8 cellular contexts compared by ENCODE assay signal in genomic region chr5:150758534-150759333, GRCh38. TPM values are rescaled to one million over a fixed set of nuclear protein-coding genes. Genes with fewer than 3 reads are reported as not detected.
DNase-seq lines count a peak whose midpoint lies in the region; ATAC-seq and TF ChIP-seq lines count a peak whose summit lies in the region.

DCTN4 (minus strand) TSS chr5:150759017; CDS start chr5:150758993, 24 bp downstream.

- 1% methylated on average over 50 to 51 of the region's 51 CpGs for WGBS in esophagus, 2 donors

- H3K36me3 Mint-ChIP-seq in activated T-cell treated with anti-CD3 and anti-CD28 coated beads, Interleukin-2, amount 50 U/mL, for 24 hours (ENCODE audit: low read depth): peaks cover 34% of the 10 kb centered on the region

- no peak within 1 kb of the TSS for H3K27ac Mint-ChIP-seq in activated T-cell treated with anti-CD3 and anti-CD28 coated beads, Interleukin-2, amount 50 U/mL, for 24 hours

- ATAC-seq in GM21737 (IDR thresholded peaks at IDR 0.05; ENCODE audit: unreplicated experiment): peak; percentile 94

- no peaks in the 10 kb centered on the region for H3K9me3 Mint-ChIP-seq in activated T-cell treated with anti-CD3 and anti-CD28 coated beads, Interleukin-2, amount 50 U/mL, for 24 hours

- H3K4me1 ChIP-seq in esophagus (ENCODE audit: control insufficient read depth in 2 of 2, insufficient read depth in 2 of 2, low read length in 1 of 2): no peaks in the 10 kb centered on the region
- peaks cover 5 to 12% of the 10 kb centered on the region in 2 donors for H3K4me1 ChIP-seq in mucosa of rectum (ENCODE audit: control insufficient read depth in 2 of 2, insufficient read depth in 2 of 2, low read length in 2 of 2)

- H3K36me3 ChIP-seq in esophagus (ENCODE audit: control insufficient read depth in 2 of 2, insufficient read depth in 2 of 2, low read length in 1 of 2) (peaks cover 0 to 3% of the 10 kb centered on the region in 2 donors), mucosa of rectum (ENCODE audit: control insufficient read depth in 2 of 2, insufficient read depth in 2 of 2, low read length in 2 of 2) (peaks cover 10 to 13% of the 10 kb centered on the region in 2 donors)

- peak within 1 kb of the TSS; percentile 90 to 100 for H3K27ac ChIP-seq in esophagus (ENCODE audit: low read depth in 2 of 2, low read length in 1 of 2)
- peak within 1 kb of the TSS; percentile 98 to 99 for H3K27ac ChIP-seq in mucosa of rectum (ENCODE audit: low read depth in 2 of 2, low read length in 2 of 2)

- H3K4me3 Mint-ChIP-seq in activated T-cell treated with anti-CD3 and anti-CD28 coated beads, Interleukin-2, amount 50 U/mL, for 24 hours: no peak within 1 kb of the TSS

- H3K9me3 ChIP-seq in esophagus (ENCODE audit: control insufficient read depth in 2 of 2, insufficient read depth in 1 of 2, low read depth in 1 of 2, low read length in 1 of 2) (no peaks in the 10 kb centered on the region), mucosa of rectum (ENCODE audit: control insufficient read depth in 2 of 2, low read length in 2 of 2) (no peaks in the 10 kb centered on the region)

- H3K9ac ChIP-seq in mucosa of rectum (ENCODE audit: low read depth in 1 of 2, low read length in 2 of 2): peak within 1 kb of the TSS; percentile 88 to 93

- no peaks in the 10 kb centered on the region for H3K27me3 ChIP-seq in esophagus (ENCODE audit: control insufficient read depth in 1 of 2, insufficient read depth in 2 of 2, low read length in 2 of 2)
- H3K27me3 ChIP-seq in mucosa of rectum (ENCODE audit: control insufficient read depth in 2 of 2, insufficient read depth in 2 of 2, low read length in 2 of 2): no peaks in the 10 kb centered on the region

- DNase-seq in DMS79 (lab: John Stamatoyannopoulos, UW) (peak; percentile 88), KG1 (lab: John Stamatoyannopoulos, UW) (peak; percentile 82)
- DNase-seq in activated T-cell treated with anti-CD3 and anti-CD28 coated beads, Interleukin-2, amount 50 U/mL, for 24 hours: peak; percentile 95
- peak; percentile 95 for DNase-seq in stimulated activated CD8-positive, alpha-beta memory T cell treated with anti-CD3 and anti-CD28 coated beads, Interleukin-4, amount 100 ng/mL, for 48 hours

- H3K27me3 Mint-ChIP-seq in activated T-cell treated with anti-CD3 and anti-CD28 coated beads, Interleukin-2, amount 50 U/mL, for 24 hours: no peaks in the 10 kb centered on the region

- H3K4me1 Mint-ChIP-seq in activated T-cell treated with anti-CD3 and anti-CD28 coated beads, Interleukin-2, amount 50 U/mL, for 24 hours (ENCODE audit: low read depth): peaks cover 38% of the 10 kb centered on the region

- H3K4me3 ChIP-seq in esophagus (ENCODE audit: low read depth in 1 of 2, low read length in 2 of 2) (peak within 1 kb of the TSS; percentile 62 to 88), mucosa of rectum (ENCODE audit: low read length in 2 of 2) (peak within 1 kb of the TSS; percentile 86 to 91)

TF ChIP-seq in PFSK-1, 5 proteins besides CTCF, POLR2A, EP300 and RAD21:
- peak; percentile 85 for TF ChIP-seq POLR2AphosphoS5 (IDR thresholded peaks at IDR 0.05; ENCODE audit: low read depth, low read length)
- no peak for TF ChIP-seq SIN3A (IDR thresholded peaks at IDR 0.05; ENCODE audit: borderline replicate concordance, insufficient read depth, low read length)
- no peak for TF ChIP-seq REST (IDR thresholded peaks at IDR 0.05; ENCODE audit: insufficient read depth in 1 of 2, low read depth in 2 of 2, low read length in 2 of 2)
- peak; percentile 86; the same call in 1 of the 2 replicates for TF ChIP-seq TAF1 (IDR thresholded peaks at IDR 0.05; ENCODE audit: borderline replicate concordance, insufficient read depth, low read length)
- TF ChIP-seq FOXP2 (optimal IDR thresholded peaks at IDR 0.05; ENCODE audit: borderline replicate concordance, extremely low read depth, extremely low read length, insufficient read depth): peak; percentile 82

RNA-seq across cellular contexts. Expression of gene DCTN4, which starts in this region (rescaled TPM):
- 41.5 TPM for polyA plus RNA-seq in PFSK-1 (2012; ENCODE audit: insufficient read length, low read depth)
- 10 to 100 TPM; 15.5 to 15.7 TPM for polyA plus RNA-seq in esophagus

Comparison
In these comparisons a context has a peak if more than half of its experiments do, and no peak if none do; other contexts are left out.
1. Peak in every context shown above with its lines: DNase-seq, ATAC-seq, H3K4me3 ChIP-seq and H3K27ac ChIP-seq.